In genomic region chr5:44334622-44335021, GRCh38 we compare ENCODE assay signal across 26 cellular contexts. TPM values are rescaled to one million over a fixed set of nuclear protein-coding genes. Genes with fewer than 3 reads are reported as not detected.
"Had no signal": no experiment of that assay in that cellular context is flagged by ENCODE, and none has a peak within 500 bp of the region (broad histone marks: within the 10 kb centered on the region; RNA-seq: fewer than 3 reads in every experiment).

No MANE protein-coding gene starts in this region.

- H3K4me3 ChIP-seq: left ventricle myocardium inferior, lung, psoas muscle, spleen, suprapubic skin, thoracic aorta, tibial artery, upper lobe of right lung had no signal

- H3K27ac ChIP-seq: left ventricle myocardium inferior, parathyroid adenoma, psoas muscle, spleen, suprapubic skin, thoracic aorta, tibial artery, upper lobe of right lung had no signal

- ATAC-seq: left colon; naive thymus-derived CD8-positive, alpha-beta T cell; psoas muscle; right cardiac atrium; sciatic nerve; stimulated activated effector memory CD8-positive, alpha-beta T cell treated with anti-CD3 and anti-CD28 coated beads, Interleukin-12 subunit alpha, Interleukin-12 subunit beta, amount 100 ng/mL, for 72 hours; upper lobe of right lung had no signal

- H3K36me3 ChIP-seq: left ventricle myocardium inferior, spleen, suprapubic skin, thoracic aorta, tibial artery, upper lobe of right lung had no signal

- H3K4me1 ChIP-seq: parathyroid adenoma, psoas muscle, spleen, suprapubic skin, upper lobe of right lung had no signal

- DNase-seq: hypothalamus; immature natural killer cell; kidney; left colon; left ventricle myocardium inferior; mesenchymal stem cell; naive thymus-derived CD8-positive, alpha-beta T cell; nucleus accumbens; psoas muscle; right cardiac atrium; small intestine; spleen; stimulated activated CD4-positive, alpha-beta T cell treated with anti-CD3 and anti-CD28 coated beads, Interleukin-4, amount 100 ng/mL, for 24 hours; stimulated activated naive CD4-positive, alpha-beta T cell; tibial artery; trophoblast cell; upper lobe of right lung had no signal

- H3K27me3 ChIP-seq: spleen, suprapubic skin, tibial artery, upper lobe of right lung had no signal

- FAIRE-seq: islet of Langerhans, kidney, small intestine, urothelium cell line had no signal

- H3K9me3 ChIP-seq: left ventricle myocardium inferior, psoas muscle, spleen, suprapubic skin, thoracic aorta, tibial artery, upper lobe of right lung had no signal

RNA-seq across cellular contexts. Expression of gene FGF10, which starts 54.6 kb away (rescaled TPM):
- total RNA-seq: naive thymus-derived CD8-positive, alpha-beta T cell; renal cortical epithelial cell; spleen had no signal
- polyA plus RNA-seq: immature natural killer cell; naive thymus-derived CD8-positive, alpha-beta T cell had no signal
